In genomic region chr12:12812605-12813119, GRCh38 we compare ENCODE assay signal across 1 cellular context.
TF ChIP-seq lines count a peak whose summit lies in the region.

No MANE protein-coding gene starts in this region.

TF ChIP-seq in GM23338, 12 proteins besides CTCF, POLR2A, EP300 and RAD21 (continued from another document):
- TF ChIP-seq EZH2 (IDR thresholded peaks at IDR 0.05; ENCODE audit: low read depth, unreplicated experiment) (no peak), STAT1 (IDR thresholded peaks at IDR 0.05; ENCODE audit: unreplicated experiment) (no peak), EZH2phosphoT487 (IDR thresholded peaks at IDR 0.05; ENCODE audit: unreplicated experiment) (no peak)
